11 cellular contexts compared by ENCODE assay signal in genomic region chr2:200319587-200320337, GRCh38. TPM values are rescaled to one million over a fixed set of nuclear protein-coding genes. Genes with fewer than 3 reads are reported as not detected.
DNase-seq lines count a peak whose midpoint lies in the region; ATAC-seq and TF ChIP-seq lines count a peak whose summit lies in the region.
"Had no signal": no experiment of that assay in that cellular context is flagged by ENCODE, and none has a peak within 500 bp of the region (broad histone marks: within the 10 kb centered on the region; RNA-seq: fewer than 3 reads in every experiment).

No MANE protein-coding gene starts in this region.

- H3K27me3 ChIP-seq in ACC112 (ENCODE audit: insufficient read depth, low read length) (no peaks in the 10 kb centered on the region), duodenal mucosa (ENCODE audit: control insufficient read depth in 1 of 2, insufficient read depth in 2 of 2, low read length in 2 of 2) (no peaks in the 10 kb centered on the region), lower lobe of right lung (ENCODE audit: low read depth) (no peaks in the 10 kb centered on the region), MG63 (no peaks in the 10 kb centered on the region)
- H3K27me3 ChIP-seq: BE2C had no signal

- H3K79me2 ChIP-seq in ACC112 (ENCODE audit: control insufficient read depth, insufficient read depth, low read length, unreplicated experiment): peaks cover 87% of the 10 kb centered on the region

- no peak overlapping the region for H3K9ac ChIP-seq in duodenal mucosa (ENCODE audit: low read depth in 1 of 2, low read length in 2 of 2)

- H3K27ac ChIP-seq in ACC112 (ENCODE audit: low read depth, low read length) (peak overlapping the region; percentile 66), duodenal mucosa (ENCODE audit: low read depth, low read length) (peak overlapping the region; percentile 11), lower lobe of right lung (peak overlapping the region; percentile 38)

- H3K4me1 ChIP-seq in ACC112 (ENCODE audit: control insufficient read depth, insufficient read depth, low read length, unreplicated experiment) (peaks cover 44% of the 10 kb centered on the region), duodenal mucosa (ENCODE audit: control insufficient read depth in 1 of 2, insufficient read depth in 2 of 2, low read length in 2 of 2) (no peaks in the 10 kb centered on the region), lower lobe of right lung (peaks cover 40% of the 10 kb centered on the region)
- H3K4me1 ChIP-seq: BE2C had no signal

- H3K4me3 ChIP-seq in ACC112 (ENCODE audit: low read depth, low read length): no peak overlapping the region
- H3K4me3 ChIP-seq in duodenal mucosa (ENCODE audit: low read depth in 1 of 2, low read length in 2 of 2): no peak overlapping the region
- H3K4me3 ChIP-seq in lower lobe of right lung: no peak overlapping the region
- no peak overlapping the region for H3K4me3 ChIP-seq in MG63

- ATAC-seq in lower lobe of right lung (peak; percentile 75 to 89), GM21619 (IDR thresholded peaks at IDR 0.05; ENCODE audit: unreplicated experiment) (no peak)

- H3K9me3 ChIP-seq in duodenal mucosa (ENCODE audit: control insufficient read depth in 1 of 2, low read length in 2 of 2) (no peaks in the 10 kb centered on the region), lower lobe of right lung (no peaks in the 10 kb centered on the region), MG63 (no peaks in the 10 kb centered on the region)
- H3K9me3 ChIP-seq: BE2C had no signal

- no peak overlapping the region for H2AFZ ChIP-seq in ACC112 (ENCODE audit: low read length, unreplicated experiment)

- no peaks in the 10 kb centered on the region for H3K36me3 ChIP-seq in ACC112 (ENCODE audit: insufficient read depth, low read length)
- H3K36me3 ChIP-seq in duodenal mucosa (ENCODE audit: control insufficient read depth in 1 of 2, insufficient read depth in 2 of 2, low read length in 2 of 2): no peaks in the 10 kb centered on the region
- H3K36me3 ChIP-seq in lower lobe of right lung: no peaks in the 10 kb centered on the region
- peaks cover under 1% of the 10 kb centered on the region; the same call in 1 of the 2 replicates for H3K36me3 ChIP-seq in MG63
- H3K36me3 ChIP-seq: BE2C had no signal

- intact Hi-C loops in lower lobe of right lung (cut with DNase I): no loop called here

- no peak for TF ChIP-seq CTCF in lower lobe of right lung (IDR thresholded peaks at IDR 0.05)

- DNase-seq in M059J (ENCODE audit: low read depth): peak; percentile 65
- DNase-seq in lower lobe of right lung: no peak
- no peak for DNase-seq in activated effector memory CD4-positive, alpha-beta T cell treated with Interleukin-2 at 50 U/mL for 16 hours
- DNase-seq in MG63: no peak
- no peak for DNase-seq in COLO829 (ENCODE audit: low spot score)
- DNase-seq: BE2C, cortex of kidney, NCI-H2081 had no signal

RNA-seq across cellular contexts. Expression of gene SPATS2L, which starts 13.3 kb away (rescaled TPM):
- 180 and 223 TPM in 2 replicates for total RNA-seq in M059J (2014; rRNA removed; shearing (Covaris generic))
- total RNA-seq in lower lobe of right lung: 100 TPM
- 26.6 and 27.2 TPM in 2 replicates for total RNA-seq in MG63 (2014; rRNA removed; shearing (Covaris generic); ENCODE audit: low replicate concordance)

Comparison
In these comparisons a context has a peak if more than half of its experiments do, and no peak if none do; other contexts are left out.
1. H3K27ac ChIP-seq: peak in every context shown above with its lines; median percentile 66 in ACC112; 38 in lower lobe of right lung; 11 in duodenal mucosa.